In genomic region chr12:40202095-40203059, GRCh38 we compare ENCODE assay signal across 17 cellular contexts. TPM values are rescaled to one million over a fixed set of nuclear protein-coding genes. Genes with fewer than 3 reads are reported as not detected.
DNase-seq lines count a peak whose midpoint lies in the region; ATAC-seq and TF ChIP-seq lines count a peak whose summit lies in the region.
"Had no signal": no experiment of that assay in that cellular context is flagged by ENCODE, and none has a peak within 500 bp of the region (broad histone marks: within the 10 kb centered on the region; RNA-seq: fewer than 3 reads in every experiment).

No MANE protein-coding gene starts in this region.

- no peak for DNase-seq in Karpas-422
- DNase-seq in COR-L47 (lab: John Stamatoyannopoulos, UW), result no peak
- DNase-seq in T-cell, result no peak
- DNase-seq: activated naive CD4-positive, alpha-beta T cell treated with Interleukin-2 at 50 U/mL for 16 hours; effector memory CD8-positive, alpha-beta T cell; gastrocnemius medialis; GDM1; immature natural killer cell; NCI-H1417; spleen; testis had no signal

- H3K79me2 ChIP-seq in SU-DHL-6 (ENCODE audit: insufficient read depth, low read length), result no peaks in the 10 kb centered on the region
- H3K79me2 ChIP-seq in Karpas-422 (ENCODE audit: low read length), result no peaks in the 10 kb centered on the region

- CTCF ChIA-PET in T-cell (lab: Charles Lee), result no interaction called here

- H3K9ac ChIP-seq in BLaER1 (no peak overlapping the region), SU-DHL-6 (ENCODE audit: low read length) (peak overlapping the region; percentile 26), Karpas-422 (ENCODE audit: low read length) (no peak overlapping the region)

- H3K4me3 ChIP-seq in BLaER1 (no peak overlapping the region), SU-DHL-6 (ENCODE audit: insufficient read depth, low read length, poor library complexity, severe bottlenecking) (peak overlapping the region; percentile 39), Karpas-422 (ENCODE audit: low read length) (no peak overlapping the region)
- H3K4me3 ChIP-seq: breast epithelium, gastrocnemius medialis, spleen, testis had no signal

- peaks cover 14% of the 10 kb centered on the region for H3F3A ChIP-seq in SU-DHL-6 (ENCODE audit: insufficient read depth)

- H4K20me1 ChIP-seq in BLaER1 (no peaks in the 10 kb centered on the region), SU-DHL-6 (ENCODE audit: low read depth, low read length) (no peaks in the 10 kb centered on the region), Karpas-422 (ENCODE audit: insufficient read depth, low read depth, low read length) (no peaks in the 10 kb centered on the region)

- H3K9me2 ChIP-seq in SU-DHL-6 (replicated peaks; ENCODE audit: insufficient read depth, low read length) (no peaks in the 10 kb centered on the region), Karpas-422 (replicated peaks; ENCODE audit: insufficient read depth, low read length) (no peaks in the 10 kb centered on the region)

- H3K27me3 Mint-ChIP-seq in T-cell, result no peaks in the 10 kb centered on the region
- H3K27me3 Mint-ChIP-seq: effector memory CD8-positive, alpha-beta T cell had no signal

- H3K9me3 Mint-ChIP-seq in T-cell, result no peaks in the 10 kb centered on the region

- H3K27me3 ChIP-seq in BLaER1 (no peaks in the 10 kb centered on the region), SU-DHL-6 (ENCODE audit: low read length) (no peaks in the 10 kb centered on the region), Karpas-422 (ENCODE audit: low read length) (0 out of 2 replicates have a peak, but pooled peaks cover 2% of the 10 kb centered on the region)
- H3K27me3 ChIP-seq: breast epithelium, gastrocnemius medialis, spleen had no signal

- H3K4me1 Mint-ChIP-seq in T-cell, result peaks cover 0 to 3% (median 0%) of the 10 kb centered on the region in 3 donors

- no peak overlapping the region for H3K4me3 Mint-ChIP-seq in T-cell
- H3K4me3 Mint-ChIP-seq: effector memory CD8-positive, alpha-beta T cell had no signal

- peaks cover 26% of the 10 kb centered on the region for H3K4me1 ChIP-seq in BLaER1
- H3K4me1 ChIP-seq in Karpas-422 (ENCODE audit: low read length), result peaks cover 4% of the 10 kb centered on the region; the same call in 1 of the 2 replicates
- H3K4me1 ChIP-seq: breast epithelium, gastrocnemius medialis, testis had no signal

- H3K36me3 Mint-ChIP-seq in T-cell, result no peaks in the 10 kb centered on the region
- H3K36me3 Mint-ChIP-seq: immature natural killer cell had no signal

- no peak overlapping the region for H3K27ac Mint-ChIP-seq in T-cell
- H3K27ac Mint-ChIP-seq: effector memory CD8-positive, alpha-beta T cell; immature natural killer cell had no signal

- H3K9me3 ChIP-seq in BLaER1 (peaks cover 7% of the 10 kb centered on the region; the same call in 1 of the 2 replicates), SU-DHL-6 (ENCODE audit: insufficient read depth, low read length) (no peaks in the 10 kb centered on the region), Karpas-422 (ENCODE audit: low read length) (no peaks in the 10 kb centered on the region)
- H3K9me3 ChIP-seq: breast epithelium, gastrocnemius medialis, spleen, testis had no signal

- H3K36me3 ChIP-seq in BLaER1 (no peaks in the 10 kb centered on the region), SU-DHL-6 (ENCODE audit: low read length) (no peaks in the 10 kb centered on the region), Karpas-422 (ENCODE audit: insufficient read depth, low read length) (no peaks in the 10 kb centered on the region)
- H3K36me3 ChIP-seq: breast epithelium, gastrocnemius medialis, spleen had no signal

- POLR2A ChIA-PET in T-cell (lab: Charles Lee), result interaction anchor here in 1 of 2 donors (0.6 kb wide), 1 partner anchor 241 kb away, joined by 3 read pairs; no protein-coding TSS in a partner anchor

- ATAC-seq in GM19452 (IDR thresholded peaks at IDR 0.05; ENCODE audit: unreplicated experiment), result peak; percentile 55
- ATAC-seq in HG03571 (IDR thresholded peaks at IDR 0.05; ENCODE audit: unreplicated experiment), result peak; percentile 60
- ATAC-seq in GM21723 (IDR thresholded peaks at IDR 0.05; ENCODE audit: unreplicated experiment), result no peak
- no peak for ATAC-seq in T-cell (replicated peaks in 1 of 4)
- ATAC-seq: effector memory CD8-positive, alpha-beta T cell; gastrocnemius medialis had no signal

- peak overlapping the region; percentile 15; the same call in 1 of the 2 replicates for H3K27ac ChIP-seq in BLaER1
- peak overlapping the region; percentile 88 for H3K27ac ChIP-seq in SU-DHL-6 (ENCODE audit: low read depth, low read length)
- no peak overlapping the region for H3K27ac ChIP-seq in Karpas-422 (ENCODE audit: low read length)
- H3K27ac ChIP-seq: breast epithelium, gastrocnemius medialis, testis had no signal

- H3K4me2 ChIP-seq in BLaER1 (peak overlapping the region; percentile 54), SU-DHL-6 (ENCODE audit: low read depth, low read length, poor library complexity, severe bottlenecking) (peak overlapping the region; percentile 69), Karpas-422 (ENCODE audit: low read depth, low read length, poor library complexity, severe bottlenecking) (no peak overlapping the region)

- no peak for TF ChIP-seq CTCF in SU-DHL-6 (IDR thresholded peaks at IDR 0.05; ENCODE audit: insufficient read depth, low read length, poor library complexity, severe bottlenecking)

- H2AFZ ChIP-seq in SU-DHL-6 (ENCODE audit: low read depth, low read length, severe bottlenecking) (peak overlapping the region; percentile 60), Karpas-422 (ENCODE audit: low read length) (no peak overlapping the region)

RNA-seq across cellular contexts. Expression of gene LRRK2, which starts 22.4 kb away (rescaled TPM):
- 0.07 and 0.15 TPM in 2 replicates for total RNA-seq in Karpas-422 (2014; rRNA removed; shearing (Covaris generic); ENCODE audit: low replicate concordance)
- 1 to 10 TPM in 4 of 5 donors, under 1 TPM in 1; 0.47 to 2.3 (median 1.8) TPM for total RNA-seq in T-cell

Comparison
In these comparisons a context has a peak if more than half of its experiments do, and no peak if none do; other contexts are left out.
1. ATAC-seq: peak in GM19452 (single experiment) and HG03571 (single experiment); none in GM21723 (single experiment) and T-cell (0 of 4).